ENCODE assay signal across 8 cellular contexts in genomic region chr22:20268350-20269012, GRCh38. TPM values are rescaled to one million over a fixed set of nuclear protein-coding genes. Genes with fewer than 3 reads are reported as not detected.
DNase-seq lines count a peak whose midpoint lies in the region; ATAC-seq lines count a peak whose summit lies in the region.

No MANE protein-coding gene starts in this region.

- no CpG with 5 or more reads among the region's 43 CpGs for WGBS in iPS DF 6.9 (ENCODE audit: insufficient coverage, insufficient read length)

- H3K4me1 ChIP-seq in iPS DF 6.9 (ENCODE audit: control insufficient read depth, insufficient read depth, low read length) = peaks cover 7% of the 10 kb centered on the region

- ATAC-seq in GM21367 (IDR thresholded peaks at IDR 0.05; ENCODE audit: unreplicated experiment) (no peak), GM21723 (IDR thresholded peaks at IDR 0.05; ENCODE audit: unreplicated experiment) (no peak)

- no peaks in the 10 kb centered on the region for H3K27me3 ChIP-seq in iPS DF 6.9 (ENCODE audit: control insufficient read depth, insufficient read depth, low read length)

- H3K4me3 ChIP-seq in iPS DF 6.9 (ENCODE audit: low read length) (peak overlapping the region; percentile 66; the same call in 1 of the 2 replicates), skin epidermis (peak overlapping the region in 4 of 7 experiments; percentile 17 to 56 (median 50))

- H3K9me3 ChIP-seq in iPS DF 6.9 (ENCODE audit: control insufficient read depth, insufficient read depth, low read length) = no peaks in the 10 kb centered on the region

- H3K27ac ChIP-seq in iPS DF 6.9 (ENCODE audit: low read length) (no peak overlapping the region), skin epidermis (peak overlapping the region in 3 of 21 experiments; percentile 20 to 39 (median 37))

- no peaks in the 10 kb centered on the region for H3K36me3 ChIP-seq in iPS DF 6.9 (ENCODE audit: control insufficient read depth, insufficient read depth, low read length)

- DNase-seq in Daoy (ENCODE audit: low read depth) (peak; percentile 71), HK-2 (ENCODE audit: unreplicated experiment) (peak; percentile 44), SW480 (ENCODE audit: low spot score) (peak; percentile 53), amniotic stem cell (lab: John Stamatoyannopoulos, UW) (peak; percentile 11), iPS DF 6.9 (ENCODE audit: low read depth, low spot score) (no peak)

RNA-seq across cellular contexts. Expression of gene RTN4R, which starts 0.4 kb away (rescaled TPM):
- total RNA-seq in Daoy (2014; rRNA removed; shearing (Covaris generic)) = 1.7 and 5.1 TPM in 2 replicates

RNA-seq across cellular contexts. Expression of gene DGCR6L, which starts 51.4 kb away (rescaled TPM):
- 59.8 and 69.1 TPM in 2 replicates for total RNA-seq in Daoy (2014; rRNA removed; shearing (Covaris generic))
